23 cellular contexts compared by ENCODE assay signal in the genomic region with DNA sequence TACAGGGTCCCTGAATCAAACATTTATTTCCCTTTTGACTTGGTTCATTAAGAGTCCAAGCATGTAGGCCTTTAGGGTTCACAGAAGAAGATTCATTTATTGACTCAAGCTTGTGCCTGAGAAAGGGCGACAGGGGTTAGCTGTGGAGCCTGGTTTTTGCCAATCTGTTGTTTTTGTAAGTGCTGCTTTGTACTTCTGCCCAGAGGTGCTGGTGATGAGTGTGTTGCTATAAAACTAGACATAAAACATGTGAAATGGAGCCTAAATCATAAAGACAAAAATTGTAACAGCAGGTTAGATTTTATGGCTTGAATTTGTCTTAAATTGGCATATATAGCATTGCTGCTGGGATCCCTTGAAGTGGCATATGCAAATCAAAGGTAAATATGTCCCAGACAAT.
"Had no signal": no experiment of that assay in that cellular context is flagged by ENCODE, and none has a peak within 500 bp of the region (broad histone marks: within the 10 kb centered on the region; RNA-seq: fewer than 3 reads in every experiment).

No MANE protein-coding gene starts in this region.

- DNase-seq: stimulated activated CD4-positive, alpha-beta T cell treated with anti-CD3 and anti-CD28 coated beads, Interleukin-2, amount 100 ng/mL, for 48 hours; stimulated activated CD4-positive, alpha-beta T cell treated with anti-CD3 and anti-CD28 coated beads, Interleukin-4, amount 100 ng/mL, for 1 hour; stimulated activated CD4-positive, alpha-beta T cell treated with anti-CD3 and anti-CD28 coated beads, Interleukin-4, amount 100 ng/mL, for 24 hours; stimulated activated CD4-positive, alpha-beta T cell treated with anti-CD3 and anti-CD28 coated beads, Interleukin-4, amount 100 ng/mL, for 4 hours; stimulated activated CD8-positive, alpha-beta memory T cell treated with anti-CD3 and anti-CD28 coated beads, Interleukin-4, amount 100 ng/mL, for 48 hours; stimulated activated naive B cell treated with anti-CD40 and anti-IgM and Interleukin-4, amounts not matched to agents 10 μg/mL and 1 μg/mL and 100 μg/mL, for 72 hours; stimulated activated naive CD4-positive, alpha-beta T cell; stimulated activated naive CD4-positive, alpha-beta T cell treated with Interleukin-2 at 50 U/mL for 16 hours; stimulated activated naive CD8-positive, alpha-beta T cell treated with anti-CD3 and anti-CD28 coated beads, Interleukin-15, amount 100 ng/mL, for 72 hours; stimulated activated naive CD8-positive, alpha-beta T cell treated with anti-CD3 and anti-CD28 coated beads, Interleukin-15, Interleukin-2, amounts not matched to agents 100 U/mL and 50 U/mL, for 24 hours; stomach; substantia nigra; testis; thyroid gland; tibial artery; transverse colon; trophoblast cell; upper lobe of left lung; upper lobe of right lung had no signal

- H3K36me3 Mint-ChIP-seq: stimulated activated effector memory CD8-positive, alpha-beta T cell treated with anti-CD3 and anti-CD28 coated beads, Interleukin-12 subunit alpha, Interleukin-12 subunit beta, amount 100 ng/mL, for 72 hours; stimulated activated memory B cell treated with anti-CD40 and anti-IgM and Interleukin-4, amounts not matched to agents 10 μg/mL and 1 μg/mL and 100 μg/mL, for 72 hours; type B pancreatic cell had no signal

- H3K9me3 Mint-ChIP-seq: stimulated activated memory B cell treated with anti-CD40 and anti-IgM and Interleukin-4, amounts not matched to agents 10 μg/mL and 1 μg/mL and 100 μg/mL, for 72 hours; stimulated activated naive B cell treated with anti-CD40 and anti-IgM and Interleukin-4, amounts not matched to agents 10 μg/mL and 1 μg/mL and 100 μg/mL, for 72 hours; stimulated activated naive CD8-positive, alpha-beta T cell treated with anti-CD3 and anti-CD28 coated beads, Interleukin-15, amount 100 ng/mL, for 72 hours; type B pancreatic cell had no signal

- ATAC-seq: stimulated activated effector memory CD8-positive, alpha-beta T cell treated with anti-CD3 and anti-CD28 coated beads, Interleukin-12 subunit alpha, Interleukin-12 subunit beta, amount 100 ng/mL, for 72 hours; stimulated activated memory B cell treated with anti-CD40 and anti-IgM and Interleukin-4, amounts not matched to agents 10 μg/mL and 1 μg/mL and 100 μg/mL, for 72 hours; stimulated activated naive B cell treated with anti-CD40 and anti-IgM and Interleukin-4, amounts not matched to agents 10 μg/mL and 1 μg/mL and 100 μg/mL, for 72 hours; stimulated activated naive CD8-positive, alpha-beta T cell treated with anti-CD3 and anti-CD28 coated beads, Interleukin-15, amount 100 ng/mL, for 72 hours; stimulated activated naive CD8-positive, alpha-beta T cell treated with anti-CD3 and anti-CD28 coated beads, Interleukin-15, Interleukin-2, amounts not matched to agents 100 U/mL and 50 U/mL, for 24 hours; upper lobe of right lung had no signal

- H3K27ac Mint-ChIP-seq: stimulated activated effector memory CD8-positive, alpha-beta T cell treated with anti-CD3 and anti-CD28 coated beads, Interleukin-12 subunit alpha, Interleukin-12 subunit beta, amount 100 ng/mL, for 72 hours; stimulated activated memory B cell treated with anti-CD40 and anti-IgM and Interleukin-4, amounts not matched to agents 10 μg/mL and 1 μg/mL and 100 μg/mL, for 72 hours; stimulated activated naive B cell treated with anti-CD40 and anti-IgM and Interleukin-4, amounts not matched to agents 10 μg/mL and 1 μg/mL and 100 μg/mL, for 72 hours; stimulated activated naive CD8-positive, alpha-beta T cell treated with anti-CD3 and anti-CD28 coated beads, Interleukin-15, amount 100 ng/mL, for 72 hours; stimulated activated naive CD8-positive, alpha-beta T cell treated with anti-CD3 and anti-CD28 coated beads, Interleukin-15, Interleukin-2, amounts not matched to agents 100 ng/mL and 50 ng/mL, for 24 hours; type B pancreatic cell had no signal

- H3K4me1 Mint-ChIP-seq: stimulated activated effector memory CD8-positive, alpha-beta T cell treated with anti-CD3 and anti-CD28 coated beads, Interleukin-12 subunit alpha, Interleukin-12 subunit beta, amount 100 ng/mL, for 72 hours; stimulated activated memory B cell treated with anti-CD40 and anti-IgM and Interleukin-4, amounts not matched to agents 10 μg/mL and 1 μg/mL and 100 μg/mL, for 72 hours; stimulated activated naive B cell treated with anti-CD40 and anti-IgM and Interleukin-4, amounts not matched to agents 10 μg/mL and 1 μg/mL and 100 μg/mL, for 72 hours; stimulated activated naive CD8-positive, alpha-beta T cell treated with anti-CD3 and anti-CD28 coated beads, Interleukin-15, amount 100 ng/mL, for 72 hours had no signal

- H3K4me3 Mint-ChIP-seq: stimulated activated effector memory CD8-positive, alpha-beta T cell treated with anti-CD3 and anti-CD28 coated beads, Interleukin-12 subunit alpha, Interleukin-12 subunit beta, amount 100 ng/mL, for 72 hours; stimulated activated memory B cell treated with anti-CD40 and anti-IgM and Interleukin-4, amounts not matched to agents 10 μg/mL and 1 μg/mL and 100 μg/mL, for 72 hours; stimulated activated naive B cell treated with anti-CD40 and anti-IgM and Interleukin-4, amounts not matched to agents 10 μg/mL and 1 μg/mL and 100 μg/mL, for 72 hours; stimulated activated naive CD8-positive, alpha-beta T cell treated with anti-CD3 and anti-CD28 coated beads, Interleukin-15, amount 100 ng/mL, for 72 hours; stimulated activated naive CD8-positive, alpha-beta T cell treated with anti-CD3 and anti-CD28 coated beads, Interleukin-15, Interleukin-2, amounts not matched to agents 100 ng/mL and 50 ng/mL, for 24 hours; type B pancreatic cell had no signal

- H3K27me3 Mint-ChIP-seq: stimulated activated naive CD8-positive, alpha-beta T cell treated with anti-CD3 and anti-CD28 coated beads, Interleukin-15, amount 100 ng/mL, for 72 hours had no signal
